ENCODE assay signal across 23 cellular contexts in the genomic region with DNA sequence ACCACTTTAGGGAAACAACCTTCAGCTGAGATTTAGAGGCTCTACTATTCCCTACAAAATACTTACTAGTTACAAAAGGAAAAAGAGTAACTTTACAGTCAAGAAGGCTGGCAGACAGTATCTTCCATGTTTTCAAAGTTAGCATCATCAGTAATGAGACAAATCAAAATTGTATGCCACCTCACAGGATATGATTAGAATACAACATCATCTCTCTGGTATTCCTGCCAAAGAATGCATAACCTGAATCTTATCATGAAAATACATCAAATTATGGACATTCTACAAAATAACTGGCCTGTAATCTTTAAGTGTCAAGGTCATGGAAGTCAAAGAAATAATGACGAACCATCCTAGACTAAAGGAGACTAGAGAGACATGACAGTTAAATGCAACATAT. TPM values are rescaled to one million over a fixed set of nuclear protein-coding genes. Genes with fewer than 3 reads are reported as not detected.
DNase-seq lines count a peak whose midpoint lies in the region; ATAC-seq, FAIRE-seq and TF ChIP-seq lines count a peak whose summit lies in the region.
"Had no signal": no experiment of that assay in that cellular context is flagged by ENCODE, and none has a peak within 500 bp of the region (broad histone marks: within the 10 kb centered on the region; RNA-seq: fewer than 3 reads in every experiment).

No MANE protein-coding gene starts in this region.

- no peak for TF ChIP-seq CTCF in endothelial cell of umbilical vein (IDR thresholded peaks at IDR 0.05; ENCODE audit: extremely low read depth in 1 of 2, insufficient read depth in 1 of 2, low read depth in 1 of 2, low read length in 2 of 2)

- no peaks in the 10 kb centered on the region for H3K9me1 ChIP-seq in endothelial cell of umbilical vein (replicated peaks; ENCODE audit: control insufficient read depth, extremely low read depth, insufficient read depth, low read length)

- CTCF ChIA-PET in endothelial cell of umbilical vein (lab: Charles Lee): no interaction called here

- H2AFZ ChIP-seq in ACC112 (ENCODE audit: low read length, unreplicated experiment) (no peak overlapping the region), endothelial cell of umbilical vein (ENCODE audit: low read depth, low read length) (no peak overlapping the region)
- H2AFZ ChIP-seq: GM23248 had no signal

- H3K4me1 ChIP-seq in ACC112 (ENCODE audit: control insufficient read depth, insufficient read depth, low read length, unreplicated experiment) (peaks cover 11% of the 10 kb centered on the region), adipocyte (ENCODE audit: control insufficient read depth, insufficient read depth, low read length) (no peaks in the 10 kb centered on the region), endothelial cell of umbilical vein (ENCODE audit: control insufficient read depth, extremely low read depth, insufficient read depth, low read length) (no peaks in the 10 kb centered on the region), right cardiac atrium (ENCODE audit: control insufficient read depth, insufficient read depth, low read length) (no peaks in the 10 kb centered on the region)
- H3K4me1 ChIP-seq: A549, BLaER1, HAP-1 had no signal

- peak; percentile 11 for FAIRE-seq in GM19239 (lab: Jason Lieb, UNC)
- FAIRE-seq in endothelial cell of umbilical vein (lab: Jason Lieb, UNC): peak; percentile 54
- FAIRE-seq: A549, GM12892, GM18507 had no signal

- POLR2A ChIA-PET in endothelial cell of umbilical vein (lab: Charles Lee): no interaction called here

- no peak for DNase-seq in GM19239 (ENCODE audit: insufficient read length, low spot score)
- DNase-seq in adipocyte (ENCODE audit: low read depth): peak; percentile 8
- DNase-seq in endothelial cell of umbilical vein (ENCODE audit: low read depth, low spot score): no peak
- DNase-seq in right cardiac atrium: no peak
- DNase-seq: CD4-positive, alpha-beta memory T cell; COR-L47; DMS 273 treated with DMSO at 0.1 percent for 48 hours; DMS53; DND-41; GDM1; GM23248; KBM-7 had no signal

- H3K36me3 ChIP-seq in ACC112 (ENCODE audit: insufficient read depth, low read length): peaks cover 26% of the 10 kb centered on the region
- H3K36me3 ChIP-seq in adipocyte (ENCODE audit: control insufficient read depth, insufficient read depth, low read length, severe bottlenecking): peaks cover 90% of the 10 kb centered on the region
- H3K36me3 ChIP-seq in endothelial cell of umbilical vein (ENCODE audit: control insufficient read depth in 2 of 2, extremely low read depth in 1 of 2, insufficient read depth in 2 of 2, low read length in 2 of 2): peaks cover 10 to 13% of the 10 kb centered on the region in 2 experiments

- H3K9ac ChIP-seq in adipocyte (ENCODE audit: low read length) (no peak overlapping the region), endothelial cell of umbilical vein (replicated peaks; ENCODE audit: extremely low read depth, insufficient read depth, low read length) (no peak overlapping the region)
- H3K9ac ChIP-seq: BLaER1, GM23248 had no signal

- no TSS peak for BruUV-seq in endothelial cell of umbilical vein (replicated peaks; lab: Mats Ljungman, UMichigan)

- WGBS in right cardiac atrium: 47% methylated on average over 1 of the region's 1 CpG

- H3K4me2 ChIP-seq in endothelial cell of umbilical vein (ENCODE audit: insufficient read depth, low read length): no peak overlapping the region
- H3K4me2 ChIP-seq: A549, BLaER1 had no signal

- no peak overlapping the region for H3K4me3 ChIP-seq in ACC112 (ENCODE audit: low read depth, low read length)
- H3K4me3 ChIP-seq in adipocyte (ENCODE audit: low read length): no peak overlapping the region
- H3K4me3 ChIP-seq in endothelial cell of umbilical vein (replicated peaks in 1 of 3; ENCODE audit: insufficient read depth in 1 of 3, low read depth in 1 of 3, low read length in 3 of 3): no peak overlapping the region
- H3K4me3 ChIP-seq in right cardiac atrium (ENCODE audit: low read length): no peak overlapping the region
- H3K4me3 ChIP-seq: A549, BLaER1, GM23248, HAP-1 had no signal

- dilution Hi-C loops in endothelial cell of umbilical vein (cut with MboI; ENCODE audit: extremely low pct_ligation_motif_present, low sequenced_read_pairs): no loop called here

- H3K9me3 ChIP-seq in adipocyte (ENCODE audit: control insufficient read depth, low read length): no peaks in the 10 kb centered on the region
- H3K9me3 ChIP-seq in endothelial cell of umbilical vein (replicated peaks; ENCODE audit: control insufficient read depth, insufficient read depth, low read length): no peaks in the 10 kb centered on the region
- no peaks in the 10 kb centered on the region for H3K9me3 ChIP-seq in right cardiac atrium (ENCODE audit: control insufficient read depth, low read length)
- H3K9me3 ChIP-seq: A549, BLaER1, HAP-1 had no signal

- H3K79me2 ChIP-seq in ACC112 (ENCODE audit: control insufficient read depth, insufficient read depth, low read length, unreplicated experiment) (no peaks in the 10 kb centered on the region), endothelial cell of umbilical vein (ENCODE audit: control insufficient read depth, insufficient read depth, low read length) (no peaks in the 10 kb centered on the region)

- no peaks in the 10 kb centered on the region for H3K27me3 ChIP-seq in ACC112 (ENCODE audit: insufficient read depth, low read length)
- no peaks in the 10 kb centered on the region for H3K27me3 ChIP-seq in adipocyte (replicated peaks; ENCODE audit: control insufficient read depth, insufficient read depth, low read length)
- no peaks in the 10 kb centered on the region for H3K27me3 ChIP-seq in endothelial cell of umbilical vein (ENCODE audit: control insufficient read depth in 2 of 2, insufficient read depth in 2 of 2, low read length in 2 of 2)
- no peaks in the 10 kb centered on the region for H3K27me3 ChIP-seq in right cardiac atrium (ENCODE audit: control insufficient read depth, insufficient read depth)
- H3K27me3 ChIP-seq: BLaER1 had no signal

- intact Hi-C loops in endothelial cell of umbilical vein (cut with micrococcal nuclease) (no loop called here), right cardiac atrium (cut with DNase I) (no loop called here)

- no peaks in the 10 kb centered on the region for H4K20me1 ChIP-seq in endothelial cell of umbilical vein (replicated peaks; ENCODE audit: control insufficient read depth, extremely low read depth, insufficient read depth, low read length)
- H4K20me1 ChIP-seq: BLaER1 had no signal

- no peak for TF ChIP-seq POLR2A in endothelial cell of umbilical vein (IDR thresholded peaks at IDR 0.05; ENCODE audit: low read depth, low read length)

- ATAC-seq in right cardiac atrium: no peak
- no peak for ATAC-seq in HG03571 (IDR thresholded peaks at IDR 0.05; ENCODE audit: unreplicated experiment)
- ATAC-seq in GM18867 (IDR thresholded peaks at IDR 0.05; ENCODE audit: unreplicated experiment): no peak
- ATAC-seq in GM19397 (IDR thresholded peaks at IDR 0.05; ENCODE audit: unreplicated experiment): no peak
- ATAC-seq: A549 had no signal

- 0 out of 2 replicates have a peak overlapping the region, but pooled peaks have one; percentile 3 for H3K27ac ChIP-seq in ACC112 (ENCODE audit: low read depth, low read length)
- no peak overlapping the region for H3K27ac ChIP-seq in endothelial cell of umbilical vein (ENCODE audit: insufficient read depth, low read depth, low read length)
- no peak overlapping the region for H3K27ac ChIP-seq in right cardiac atrium (ENCODE audit: low read length)
- H3K27ac ChIP-seq: 22Rv1, A549, BLaER1, GM23248, HL-60 had no signal

TF ChIP-seq in endothelial cell of umbilical vein, 7 proteins besides CTCF, POLR2A, EP300 and RAD21:
- TF ChIP-seq MYC (IDR thresholded peaks at IDR 0.05; ENCODE audit: low read depth, low read length): no peak
- no peak for TF ChIP-seq EZH2 (IDR thresholded peaks at IDR 0.05; ENCODE audit: borderline replicate concordance, low read depth, low read length, severe bottlenecking)
- peak; percentile 12 for TF ChIP-seq GATA2 (IDR thresholded peaks at IDR 0.05; ENCODE audit: insufficient read depth, insufficient read length, low read depth, low read length)
- TF ChIP-seq JUN (IDR thresholded peaks at IDR 0.05; ENCODE audit: borderline replicate concordance, insufficient read depth, insufficient read length, low read depth): no peak
- no peak for TF ChIP-seq FOS (IDR thresholded peaks at IDR 0.05; ENCODE audit: borderline replicate concordance, insufficient read depth, low read length)
- TF ChIP-seq, protein P1, sequence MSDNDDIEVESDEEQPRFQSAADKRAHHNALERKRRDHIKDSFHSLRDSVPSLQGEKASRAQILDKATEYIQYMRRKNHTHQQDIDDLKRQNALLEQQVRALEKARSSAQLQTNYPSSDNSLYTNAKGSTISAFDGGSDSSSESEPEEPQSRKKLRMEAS (IDR thresholded peaks at IDR 0.05; ENCODE audit: insufficient read depth, insufficient read length): no peak
- TF ChIP-seq POLR2AphosphoS5 (IDR thresholded peaks at IDR 0.05; ENCODE audit: insufficient read depth, low read depth, low read length): no peak

RNA-seq across cellular contexts. Expression of a gene that starts 38.4 kb away (rescaled TPM):
- total RNA-seq in endothelial cell of umbilical vein (31.1 and 36.5 TPM in 2 replicates), right cardiac atrium (10 to 100 TPM; 22.4 to 27.0 (median 24.6) TPM)
- polyA plus RNA-seq in endothelial cell of umbilical vein (26.2 and 30.8 TPM in 2 replicates), right cardiac atrium (26.0 TPM)
- polyA plus RNA-seq in endothelial cell of umbilical vein (2011; cell fraction: cytosol; rRNA removed): 25.5 and 26.1 TPM in 2 replicates
- polyA plus RNA-seq in endothelial cell of umbilical vein (2011; cell fraction: nucleus; rRNA removed): 60.4 and 66.6 TPM in 2 replicates
- 29.8 and 35.8 TPM in 2 replicates for polyA plus RNA-seq in endothelial cell of umbilical vein (2012)
- polyA minus RNA-seq in endothelial cell of umbilical vein: 43.1 and 44.8 TPM in 2 replicates
- polyA minus RNA-seq in endothelial cell of umbilical vein (2011; cell fraction: cytosol; rRNA and poly(A)+ RNA removed): 28.6 TPM
- polyA minus RNA-seq in endothelial cell of umbilical vein (2011; cell fraction: nucleus; rRNA and poly(A)+ RNA removed): 16.1 and 25.2 TPM in 2 replicates
